19 cellular contexts compared by ENCODE assay signal in genomic region chr13:37618554-37618953, GRCh38. TPM values are rescaled to one million over a fixed set of nuclear protein-coding genes. Genes with fewer than 3 reads are reported as not detected.
DNase-seq lines count a peak whose midpoint lies in the region; TF ChIP-seq lines count a peak whose summit lies in the region.
"Had no signal": no experiment of that assay in that cellular context is flagged by ENCODE, and none has a peak within 500 bp of the region (broad histone marks: within the 10 kb centered on the region; RNA-seq: fewer than 3 reads in every experiment).

No MANE protein-coding gene starts in this region.

- 31% methylated on average over 2 of the region's 2 CpGs for WGBS in smooth muscle cell (ENCODE audit: low lambda C conversion rate)
- WGBS in hepatocyte (ENCODE audit: low lambda C conversion rate, missing lambda C conversion rate) = 72% methylated on average over 2 of the region's 2 CpGs

- no peaks in the 10 kb centered on the region for H3K79me2 ChIP-seq in smooth muscle cell (ENCODE audit: low read depth)
- H3K79me2 ChIP-seq in hepatocyte = no peaks in the 10 kb centered on the region

- H2AFZ ChIP-seq in smooth muscle cell (ENCODE audit: low read depth) = no peak overlapping the region
- H2AFZ ChIP-seq in hepatocyte = no peak overlapping the region

- no peaks in the 10 kb centered on the region for H3K9me3 ChIP-seq in smooth muscle cell (replicated peaks; ENCODE audit: low read depth)
- no peaks in the 10 kb centered on the region for H3K9me3 ChIP-seq in hepatocyte (ENCODE audit: low read depth)
- H3K9me3 ChIP-seq: heart left ventricle, suprapubic skin had no signal

- in situ Hi-C loops in astrocyte of the cerebellum (cut with HindIII; ENCODE audit: low sequenced_read_pairs) (no loop called here), GM13977 (cut with MboI; ENCODE audit: low pct_unique_long_range_greater_than_20kb, low sequenced_read_pairs, unreplicated experiment) (no loop called here)

- H3K4me3 ChIP-seq in astrocyte of the cerebellum (ENCODE audit: low read depth, low read length) = no peak overlapping the region
- H3K4me3 ChIP-seq in foreskin fibroblast (ENCODE audit: low read depth in 1 of 2, low read length in 2 of 2) = no peak overlapping the region
- no peak overlapping the region for H3K4me3 ChIP-seq in smooth muscle cell
- no peak overlapping the region for H3K4me3 ChIP-seq in hepatocyte
- H3K4me3 ChIP-seq: cardiac muscle cell, heart left ventricle, suprapubic skin had no signal

- peak overlapping the region; percentile 17 for H3K27ac ChIP-seq in smooth muscle cell (ENCODE audit: low read depth)
- no peak overlapping the region for H3K27ac ChIP-seq in hepatocyte
- H3K27ac ChIP-seq: cardiac muscle cell, heart left ventricle, KMS-11, suprapubic skin had no signal

- H3K9ac ChIP-seq in smooth muscle cell (ENCODE audit: low read depth) = no peak overlapping the region
- H3K9ac ChIP-seq: KMS-11 had no signal

- H3K36me3 ChIP-seq in smooth muscle cell (ENCODE audit: low read depth) = no peaks in the 10 kb centered on the region
- no peaks in the 10 kb centered on the region for H3K36me3 ChIP-seq in hepatocyte (replicated peaks; ENCODE audit: insufficient read depth, low read depth)
- H3K36me3 ChIP-seq: cardiac muscle cell, heart left ventricle, suprapubic skin had no signal

- H3K36me3 Mint-ChIP-seq in immature natural killer cell = no peaks in the 10 kb centered on the region
- H3K36me3 Mint-ChIP-seq: CD8-positive, alpha-beta memory T cell; naive thymus-derived CD4-positive, alpha-beta T cell had no signal

- no peak overlapping the region for H3K4me3 Mint-ChIP-seq in immature natural killer cell
- H3K4me3 Mint-ChIP-seq: CD8-positive, alpha-beta memory T cell; naive thymus-derived CD4-positive, alpha-beta T cell had no signal

- no peak for TF ChIP-seq CTCF in astrocyte of the cerebellum (IDR thresholded peaks at IDR 0.05; ENCODE audit: low read depth, low read length, missing control alignments)
- TF ChIP-seq CTCF in foreskin fibroblast (IDR thresholded peaks at IDR 0.05; ENCODE audit: low read depth, low read length) = no peak
- TF ChIP-seq CTCF in smooth muscle cell (IDR thresholded peaks at IDR 0.05; ENCODE audit: borderline replicate concordance, insufficient read depth, poor library complexity, severe bottlenecking) = no peak
- TF ChIP-seq CTCF in GM13977 (IDR thresholded peaks at IDR 0.05; ENCODE audit: extremely low read depth, insufficient read depth, missing control alignments) = no peak
- no peak for TF ChIP-seq CTCF in hepatocyte (IDR thresholded peaks at IDR 0.05; ENCODE audit: poor library complexity)

- H3K4me2 ChIP-seq in smooth muscle cell = peak overlapping the region; percentile 37
- no peak overlapping the region for H3K4me2 ChIP-seq in hepatocyte
- H3K4me2 ChIP-seq: KMS-11 had no signal

- H3K9me3 Mint-ChIP-seq in immature natural killer cell = peaks cover 7 to 32% (median 16%) of the 10 kb centered on the region in 6 donors

- H3K4me1 Mint-ChIP-seq in immature natural killer cell = no peaks in the 10 kb centered on the region
- H3K4me1 Mint-ChIP-seq: CD8-positive, alpha-beta memory T cell; naive thymus-derived CD4-positive, alpha-beta T cell had no signal

- no peak overlapping the region for H3K27ac Mint-ChIP-seq in immature natural killer cell
- H3K27ac Mint-ChIP-seq: CD8-positive, alpha-beta memory T cell; naive thymus-derived CD4-positive, alpha-beta T cell had no signal

- H3K27me3 ChIP-seq in smooth muscle cell (ENCODE audit: low read depth) (no peaks in the 10 kb centered on the region), hepatocyte (no peaks in the 10 kb centered on the region)
- H3K27me3 ChIP-seq: cardiac muscle cell, heart left ventricle, suprapubic skin had no signal

- no peaks in the 10 kb centered on the region for H4K20me1 ChIP-seq in smooth muscle cell (ENCODE audit: low read depth)
- no peaks in the 10 kb centered on the region for H4K20me1 ChIP-seq in hepatocyte (ENCODE audit: insufficient read depth, poor library complexity, severe bottlenecking)

- no peaks in the 10 kb centered on the region for H3F3A ChIP-seq in smooth muscle cell (ENCODE audit: low read depth)

- H3K4me1 ChIP-seq in smooth muscle cell (ENCODE audit: low read depth) (peaks cover 16% of the 10 kb centered on the region), hepatocyte (ENCODE audit: insufficient read depth) (no peaks in the 10 kb centered on the region)
- H3K4me1 ChIP-seq: suprapubic skin had no signal

- H3K27me3 Mint-ChIP-seq in immature natural killer cell (ENCODE audit: low read depth in 3 of 3) = peaks cover 0 to 1% (median 0%) of the 10 kb centered on the region in 3 donors
- H3K27me3 Mint-ChIP-seq: CD8-positive, alpha-beta memory T cell; naive thymus-derived CD4-positive, alpha-beta T cell had no signal

- no peaks in the 10 kb centered on the region for H3K9me2 ChIP-seq in hepatocyte (replicated peaks; ENCODE audit: insufficient read depth)

- peak; percentile 8 for DNase-seq in H4 (ENCODE audit: low spot score)
- DNase-seq in astrocyte of the cerebellum (ENCODE audit: low read depth) = peak; percentile 40
- peak; percentile 40 to 72 for DNase-seq in foreskin fibroblast
- DNase-seq in smooth muscle cell (lab: John Stamatoyannopoulos, UW; ENCODE audit: unreplicated experiment) = no peak
- no peak for DNase-seq in GM13977 (ENCODE audit: low spot score)
- DNase-seq in cortex of kidney (lab: John Stamatoyannopoulos, UW) = no peak
- DNase-seq in immature natural killer cell = no peak
- DNase-seq in hepatocyte (ENCODE audit: low spot score) = no peak
- DNase-seq: activated gamma-delta T cell; CD8-positive, alpha-beta memory T cell; heart left ventricle; left cardiac atrium; naive thymus-derived CD4-positive, alpha-beta T cell; NCI-H146; NCI-H526; PC-3 had no signal

RNA-seq across cellular contexts. Expression of gene POSTN, which starts 20.0 kb away (rescaled TPM):
- total RNA-seq in H4 (2014; rRNA removed; shearing (Covaris generic)) = 1.5 and 3.2 TPM in 2 replicates
- total RNA-seq in smooth muscle cell (50.5 and 54.9 TPM in 2 replicates), hepatocyte (178 and 233 TPM in 2 replicates)
- polyA plus RNA-seq in smooth muscle cell (38.6 and 39.8 TPM in 2 replicates), immature natural killer cell (not detected), hepatocyte (179 and 226 TPM in 2 replicates)
- total RNA-seq: CD8-positive, alpha-beta memory T cell; naive thymus-derived CD4-positive, alpha-beta T cell; PC-3 had no signal
- polyA plus RNA-seq: CD8-positive, alpha-beta memory T cell; naive thymus-derived CD4-positive, alpha-beta T cell had no signal

Comparison
In these comparisons a context has a peak if more than half of its experiments do, and no peak if none do; other contexts are left out.
1. DNase-seq: peak in H4 (single experiment), astrocyte of the cerebellum (single experiment) and foreskin fibroblast (2 of 2); none in smooth muscle cell (single experiment), GM13977 (single experiment), cortex of kidney (single experiment), immature natural killer cell (0 of 3) and hepatocyte (single experiment).
2. RNA of gene POSTN, which starts 20.0 kb away (total RNA-seq): 178 to 233 TPM in hepatocyte and 50.5 to 54.9 TPM in smooth muscle cell; 1.5 to 3.2 TPM in H4; every median in the first group is over 10 times any median in the second.